ENCODE assay signal across 19 cellular contexts in the genomic region with DNA sequence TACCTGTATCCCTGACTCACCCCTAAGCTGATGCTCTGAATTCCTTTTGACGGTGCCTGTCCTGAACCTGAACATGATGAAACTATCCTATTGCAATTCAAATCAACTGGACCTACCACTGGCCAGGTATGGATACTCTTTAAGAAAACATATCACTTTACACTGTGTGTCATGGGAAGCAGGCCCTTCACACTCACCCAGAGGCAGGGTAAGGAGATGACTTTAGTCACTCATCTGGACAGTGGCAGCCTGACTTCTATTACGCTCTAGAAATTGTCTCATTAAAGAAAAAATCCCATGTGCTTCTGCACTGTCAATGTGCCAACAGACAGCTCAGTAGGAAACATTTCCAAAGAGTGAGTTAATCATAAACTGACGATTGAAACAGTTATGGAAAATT.
DNase-seq lines count a peak whose midpoint lies in the region; ATAC-seq and TF ChIP-seq lines count a peak whose summit lies in the region.
"Had no signal": no experiment of that assay in that cellular context is flagged by ENCODE, and none has a peak within 500 bp of the region (broad histone marks: within the 10 kb centered on the region; RNA-seq: fewer than 3 reads in every experiment).

No MANE protein-coding gene starts in this region.

- H3F3A ChIP-seq in OCI-LY1 (ENCODE audit: insufficient read depth, low read length): 0 out of 2 replicates have a peak, but pooled peaks cover 3% of the 10 kb centered on the region

- no peaks in the 10 kb centered on the region for H3K9me3 Mint-ChIP-seq in endothelial cell (ENCODE audit: unreplicated experiment)
- H3K9me3 Mint-ChIP-seq: activated CD8-positive, alpha-beta T cell treated with anti-CD3 and anti-CD28 coated beads for 36 hours; activated T-helper 2 cell treated with anti-CD3 and anti-CD28 coated beads, Interferon-gamma antibody, Interleukin-2, Interleukin-4, amounts not matched to agents 10 μg/mL and 5 μg/mL and 100 μg/mL, durations not matched to agents 14 hours and 24 hours and 36 hours had no signal

- H3K4me1 ChIP-seq in OCI-LY1 (ENCODE audit: insufficient read depth, low read length, severe bottlenecking) (peaks cover 81% of the 10 kb centered on the region), hepatocyte (ENCODE audit: insufficient read depth) (no peaks in the 10 kb centered on the region), colonic mucosa (no peaks in the 10 kb centered on the region)
- H3K4me1 ChIP-seq: psoas muscle, tibial artery had no signal

- H4K20me1 ChIP-seq in OCI-LY1 (ENCODE audit: insufficient read depth, low read length): no peaks in the 10 kb centered on the region
- H4K20me1 ChIP-seq in hepatocyte (ENCODE audit: insufficient read depth, poor library complexity, severe bottlenecking): no peaks in the 10 kb centered on the region

- H3K27me3 Mint-ChIP-seq in endothelial cell (ENCODE audit: unreplicated experiment): peaks cover 12% of the 10 kb centered on the region
- H3K27me3 Mint-ChIP-seq: activated CD8-positive, alpha-beta T cell treated with anti-CD3 and anti-CD28 coated beads for 36 hours had no signal

- 89% methylated on average over 3 of the region's 3 CpGs for WGBS in hepatocyte (ENCODE audit: low lambda C conversion rate, missing lambda C conversion rate)

- peak overlapping the region; percentile 54 for H3K27ac ChIP-seq in OCI-LY1 (ENCODE audit: low read depth, low read length, poor library complexity, severe bottlenecking)
- no peak overlapping the region for H3K27ac ChIP-seq in hepatocyte
- H3K27ac ChIP-seq in colonic mucosa: no peak overlapping the region
- H3K27ac ChIP-seq: KMS-11, psoas muscle, tibial artery had no signal

- H3K27me3 ChIP-seq in OCI-LY1 (ENCODE audit: insufficient read depth, low read length) (no peaks in the 10 kb centered on the region), hepatocyte (no peaks in the 10 kb centered on the region), colonic mucosa (no peaks in the 10 kb centered on the region)
- H3K27me3 ChIP-seq: tibial artery had no signal

- peak; percentile 62 for DNase-seq in AG10803 (ENCODE audit: low read depth)
- DNase-seq in endothelial cell (ENCODE audit: low spot score): no peak
- peak; percentile 24 for DNase-seq in left kidney (ENCODE audit: low read depth, low spot score)
- no peak for DNase-seq in stimulated activated naive CD4-positive, alpha-beta T cell treated with Interleukin-2 at 50 U/mL for 16 hours (lab: John Stamatoyannopoulos, UW)
- no peak for DNase-seq in hepatocyte (ENCODE audit: low spot score)
- no peak for DNase-seq in colonic mucosa
- DNase-seq: activated CD8-positive, alpha-beta T cell treated with anti-CD3 and anti-CD28 coated beads for 36 hours; aorta; Calu3; effector CD4-positive, alpha-beta T cell; GDM1; NCI-H1436 treated with DMSO at 0.1 percent for 48 hours; psoas muscle; SK-N-SH; tibial artery had no signal

- TF ChIP-seq CTCF in AG10803 (conservative IDR thresholded peaks at IDR 0.05; ENCODE audit: low read length) (no peak), OCI-LY1 (IDR thresholded peaks at IDR 0.05; ENCODE audit: low read length) (no peak), endothelial cell (IDR thresholded peaks at IDR 0.05; ENCODE audit: unreplicated experiment) (no peak), hepatocyte (IDR thresholded peaks at IDR 0.05; ENCODE audit: poor library complexity) (no peak), colonic mucosa (IDR thresholded peaks at IDR 0.05) (no peak)

- H3K9me3 ChIP-seq in OCI-LY1 (ENCODE audit: low read length) (no peaks in the 10 kb centered on the region), hepatocyte (ENCODE audit: low read depth) (no peaks in the 10 kb centered on the region), colonic mucosa (no peaks in the 10 kb centered on the region)
- H3K9me3 ChIP-seq: psoas muscle, SK-N-SH, tibial artery had no signal

- H3K36me3 Mint-ChIP-seq in endothelial cell (ENCODE audit: low read depth, unreplicated experiment): peaks cover 47% of the 10 kb centered on the region

- no peak for ATAC-seq in GM21737 (IDR thresholded peaks at IDR 0.05; ENCODE audit: unreplicated experiment)
- ATAC-seq: psoas muscle had no signal

- H3K9me2 ChIP-seq in OCI-LY1 (ENCODE audit: low read depth, low read length) (no peaks in the 10 kb centered on the region), hepatocyte (replicated peaks; ENCODE audit: insufficient read depth) (no peaks in the 10 kb centered on the region)
- H3K9me2 ChIP-seq: SK-N-SH had no signal

- H3K4me2 ChIP-seq in OCI-LY1 (ENCODE audit: low read length) (no peak overlapping the region), hepatocyte (no peak overlapping the region)
- H3K4me2 ChIP-seq: KMS-11, SK-N-SH had no signal

- H3K36me3 ChIP-seq in OCI-LY1 (ENCODE audit: insufficient read depth, low read length): no peaks in the 10 kb centered on the region
- no peaks in the 10 kb centered on the region for H3K36me3 ChIP-seq in hepatocyte (replicated peaks; ENCODE audit: insufficient read depth, low read depth)
- H3K36me3 ChIP-seq in colonic mucosa: no peaks in the 10 kb centered on the region
- H3K36me3 ChIP-seq: tibial artery had no signal

- intact Hi-C loops in colonic mucosa (cut with DNase I): no loop called here

- H3K4me3 ChIP-seq in AG10803 (ENCODE audit: low read length) (no peak overlapping the region), OCI-LY1 (ENCODE audit: low read depth, low read length, poor library complexity, severe bottlenecking) (no peak overlapping the region), hepatocyte (no peak overlapping the region), colonic mucosa (no peak overlapping the region)
- H3K4me3 ChIP-seq: psoas muscle, tibial artery had no signal

- H3K79me2 ChIP-seq in OCI-LY1 (ENCODE audit: insufficient read depth, low read length) (no peaks in the 10 kb centered on the region), hepatocyte (no peaks in the 10 kb centered on the region)

- H3K4me1 Mint-ChIP-seq in endothelial cell (ENCODE audit: unreplicated experiment): peaks cover 39% of the 10 kb centered on the region

- H3K4me3 Mint-ChIP-seq in endothelial cell (ENCODE audit: unreplicated experiment): peak overlapping the region; percentile 13
- H3K4me3 Mint-ChIP-seq: activated CD8-positive, alpha-beta T cell treated with anti-CD3 and anti-CD28 coated beads for 36 hours had no signal

- no peak overlapping the region for H3K27ac Mint-ChIP-seq in endothelial cell (ENCODE audit: unreplicated experiment)

- H3K9ac ChIP-seq in OCI-LY1 (ENCODE audit: low read length): peak overlapping the region; percentile 37
- H3K9ac ChIP-seq in colonic mucosa (ENCODE audit: low read depth in 2 of 2, low read length in 2 of 2): no peak overlapping the region
- H3K9ac ChIP-seq: KMS-11, SK-N-SH had no signal

- H2AFZ ChIP-seq in OCI-LY1 (ENCODE audit: low read length) (no peak overlapping the region), hepatocyte (no peak overlapping the region)

Comparison
In these comparisons a context has a peak if more than half of its experiments do, and no peak if none do; other contexts are left out.
1. DNase-seq: peak in AG10803 (single experiment) and left kidney (single experiment); none in endothelial cell (single experiment), stimulated activated naive CD4-positive, alpha-beta T cell treated with Interleukin-2 at 50 U/mL for 16 hours (single experiment), hepatocyte (single experiment) and colonic mucosa (single experiment).